1 cellular context compared by ENCODE assay signal in genomic region chr1:12527564-12527963, GRCh38.
TF ChIP-seq lines count a peak whose summit lies in the region.

No MANE protein-coding gene starts in this region.

TF ChIP-seq in IMR-90, 13 proteins besides CTCF, POLR2A, EP300 and RAD21:
- TF ChIP-seq, protein P1, sequence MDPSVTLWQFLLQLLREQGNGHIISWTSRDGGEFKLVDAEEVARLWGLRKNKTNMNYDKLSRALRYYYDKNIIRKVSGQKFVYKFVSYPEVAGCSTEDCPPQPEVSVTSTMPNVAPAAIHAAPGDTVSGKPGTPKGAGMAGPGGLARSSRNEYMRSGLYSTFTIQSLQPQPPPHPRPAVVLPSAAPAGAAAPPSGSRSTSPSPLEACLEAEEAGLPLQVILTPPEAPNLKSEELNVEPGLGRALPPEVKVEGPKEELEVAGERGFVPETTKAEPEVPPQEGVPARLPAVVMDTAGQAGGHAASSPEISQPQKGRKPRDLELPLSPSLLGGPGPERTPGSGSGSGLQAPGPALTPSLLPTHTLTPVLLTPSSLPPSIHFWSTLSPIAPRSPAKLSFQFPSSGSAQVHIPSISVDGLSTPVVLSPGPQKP (IDR thresholded peaks at IDR 0.05; ENCODE audit: borderline replicate concordance, low read depth, low read length): no peak
- TF ChIP-seq RFX5 (IDR thresholded peaks at IDR 0.05; ENCODE audit: low read depth, low read length) (no peak), SMC3 (IDR thresholded peaks at IDR 0.05; ENCODE audit: low read depth, low read length) (no peak), FOS (IDR thresholded peaks at IDR 0.05; ENCODE audit: low read depth, low read length) (no peak), CEBPB (IDR thresholded peaks at IDR 0.05; ENCODE audit: low read depth, low read length) (no peak), BHLHE40 (IDR thresholded peaks at IDR 0.05; ENCODE audit: low read depth, low read length) (no peak), CHD1 (IDR thresholded peaks at IDR 0.05; ENCODE audit: low read depth, low read length) (no peak), MAZ (IDR thresholded peaks at IDR 0.05; ENCODE audit: borderline replicate concordance, low read depth, low read length) (no peak), MAFK (IDR thresholded peaks at IDR 0.05; ENCODE audit: low read depth, low read length) (no peak), RCOR1 (IDR thresholded peaks at IDR 0.05; ENCODE audit: insufficient replicate concordance, low read length) (no peak), MXI1 (IDR thresholded peaks at IDR 0.05; ENCODE audit: borderline replicate concordance, low read depth, low read length) (no peak), USF2 (IDR thresholded peaks at IDR 0.05; ENCODE audit: low read depth, low read length) (no peak), NFE2L2 (IDR thresholded peaks at IDR 0.05; ENCODE audit: low read depth, low read length) (no peak)
